2 cellular contexts compared by ENCODE assay signal in genomic region chr1:236078988-236079387, GRCh38.
TF ChIP-seq lines count a peak whose summit lies in the region.

No MANE protein-coding gene starts in this region.

TF ChIP-seq in HEK293, 187 proteins besides CTCF, POLR2A, EP300 and RAD21 (continued from another document):
- TF ChIP-seq, protein P1, sequence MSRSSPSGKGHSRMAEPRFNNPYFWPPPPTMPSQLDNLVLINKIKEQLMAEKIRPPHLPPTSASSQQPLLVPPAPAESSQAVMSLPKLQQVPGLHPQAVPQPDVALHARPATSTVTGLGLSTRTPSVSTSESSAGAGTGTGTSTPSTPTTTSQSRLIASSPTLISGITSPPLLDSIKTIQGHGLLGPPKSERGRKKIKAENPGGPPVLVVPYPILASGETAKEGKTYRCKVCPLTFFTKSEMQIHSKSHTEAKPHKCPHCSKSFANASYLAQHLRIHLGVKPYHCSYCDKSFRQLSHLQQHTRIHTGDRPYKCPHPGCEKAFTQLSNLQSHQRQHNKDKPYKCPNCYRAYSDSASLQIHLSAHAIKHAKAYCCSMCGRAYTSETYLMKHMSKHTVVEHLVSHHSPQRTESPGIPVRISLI (tag by site-specific recombination; IDR thresholded peaks at IDR 0.05) = peak; percentile 21; the same call in 1 of the 2 replicates
- no peak for TF ChIP-seq ZNF549 (tag by site-specific recombination; IDR thresholded peaks at IDR 0.05)
- TF ChIP-seq ZNF354C (tag by site-specific recombination; IDR thresholded peaks at IDR 0.05; ENCODE audit: borderline replicate concordance, low read depth) = no peak
- TF ChIP-seq ZNF473 (tag by site-specific recombination; IDR thresholded peaks at IDR 0.05) = no peak
- no peak for TF ChIP-seq SP3 (tag by site-specific recombination; IDR thresholded peaks at IDR 0.05)
- no peak for TF ChIP-seq GLI4 (tag by site-specific recombination; IDR thresholded peaks at IDR 0.05)
- no peak for TF ChIP-seq ZNF580 (tag by site-specific recombination; IDR thresholded peaks at IDR 0.05)

TF ChIP-seq in K562, 482 proteins besides CTCF, POLR2A, EP300 and RAD21 (continued from another document):
- TF ChIP-seq KLF13 (tag; IDR thresholded peaks at IDR 0.05; ENCODE audit: borderline replicate concordance, low read depth) (no peak), TOE1 (IDR thresholded peaks at IDR 0.05; ENCODE audit: borderline replicate concordance) (no peak), TOE1 (CRISPR knock-in tag; IDR thresholded peaks at IDR 0.05; ENCODE audit: borderline replicate concordance, low read depth) (no peak), ZNF584 (CRISPR knock-in tag; IDR thresholded peaks at IDR 0.05; ENCODE audit: low read depth) (no peak), XRCC3 (IDR thresholded peaks at IDR 0.05) (no peak), ZNF764 (CRISPR knock-in tag; IDR thresholded peaks at IDR 0.05; ENCODE audit: low read depth) (no peak), RERE (CRISPR knock-in tag; IDR thresholded peaks at IDR 0.05; ENCODE audit: borderline replicate concordance) (no peak), CREB5 (CRISPR knock-in tag; IDR thresholded peaks at IDR 0.05) (no peak), ZNF79 (CRISPR knock-in tag; IDR thresholded peaks at IDR 0.05; ENCODE audit: low read depth) (no peak), RFX5 (IDR thresholded peaks at IDR 0.05; ENCODE audit: low read depth, low read length) (no peak), MBD2 (IDR thresholded peaks at IDR 0.05; ENCODE audit: borderline replicate concordance, low read depth) (no peak), ZNF282 (CRISPR knock-in tag; IDR thresholded peaks at IDR 0.05) (no peak), TCFL5 (CRISPR knock-in tag; conservative IDR thresholded peaks at IDR 0.05) (no peak), RBM25 (IDR thresholded peaks at IDR 0.05; ENCODE audit: low read depth, low read length, severe bottlenecking) (no peak), MAFG (tag; conservative IDR thresholded peaks at IDR 0.05) (peak; percentile 37; the same call in 1 of the 2 replicates), ZNF280A (IDR thresholded peaks at IDR 0.05; ENCODE audit: low read depth, partially characterized antibody) (no peak), ETS2 (tag; IDR thresholded peaks at IDR 0.05; ENCODE audit: borderline replicate concordance, poor library complexity, severe bottlenecking) (no peak), ZNF316 (IDR thresholded peaks at IDR 0.05) (peak; percentile 77), SNRNP70 (optimal IDR thresholded peaks at IDR 0.05; ENCODE audit: low read depth, low read length) (no peak), TAF15 (IDR thresholded peaks at IDR 0.05; ENCODE audit: low read depth, low read length) (no peak), IFI16 (CRISPR knock-in tag; IDR thresholded peaks at IDR 0.05) (no peak), PRMT5 (CRISPR knock-in tag; IDR thresholded peaks at IDR 0.05) (no peak), MAFF (IDR thresholded peaks at IDR 0.05; ENCODE audit: low read length) (peak; percentile 42; the same call in 1 of the 2 replicates), MXD1 (CRISPR knock-in tag; IDR thresholded peaks at IDR 0.05; ENCODE audit: borderline replicate concordance, poor library complexity, severe bottlenecking) (no peak)
- TF ChIP-seq, protein P2, sequence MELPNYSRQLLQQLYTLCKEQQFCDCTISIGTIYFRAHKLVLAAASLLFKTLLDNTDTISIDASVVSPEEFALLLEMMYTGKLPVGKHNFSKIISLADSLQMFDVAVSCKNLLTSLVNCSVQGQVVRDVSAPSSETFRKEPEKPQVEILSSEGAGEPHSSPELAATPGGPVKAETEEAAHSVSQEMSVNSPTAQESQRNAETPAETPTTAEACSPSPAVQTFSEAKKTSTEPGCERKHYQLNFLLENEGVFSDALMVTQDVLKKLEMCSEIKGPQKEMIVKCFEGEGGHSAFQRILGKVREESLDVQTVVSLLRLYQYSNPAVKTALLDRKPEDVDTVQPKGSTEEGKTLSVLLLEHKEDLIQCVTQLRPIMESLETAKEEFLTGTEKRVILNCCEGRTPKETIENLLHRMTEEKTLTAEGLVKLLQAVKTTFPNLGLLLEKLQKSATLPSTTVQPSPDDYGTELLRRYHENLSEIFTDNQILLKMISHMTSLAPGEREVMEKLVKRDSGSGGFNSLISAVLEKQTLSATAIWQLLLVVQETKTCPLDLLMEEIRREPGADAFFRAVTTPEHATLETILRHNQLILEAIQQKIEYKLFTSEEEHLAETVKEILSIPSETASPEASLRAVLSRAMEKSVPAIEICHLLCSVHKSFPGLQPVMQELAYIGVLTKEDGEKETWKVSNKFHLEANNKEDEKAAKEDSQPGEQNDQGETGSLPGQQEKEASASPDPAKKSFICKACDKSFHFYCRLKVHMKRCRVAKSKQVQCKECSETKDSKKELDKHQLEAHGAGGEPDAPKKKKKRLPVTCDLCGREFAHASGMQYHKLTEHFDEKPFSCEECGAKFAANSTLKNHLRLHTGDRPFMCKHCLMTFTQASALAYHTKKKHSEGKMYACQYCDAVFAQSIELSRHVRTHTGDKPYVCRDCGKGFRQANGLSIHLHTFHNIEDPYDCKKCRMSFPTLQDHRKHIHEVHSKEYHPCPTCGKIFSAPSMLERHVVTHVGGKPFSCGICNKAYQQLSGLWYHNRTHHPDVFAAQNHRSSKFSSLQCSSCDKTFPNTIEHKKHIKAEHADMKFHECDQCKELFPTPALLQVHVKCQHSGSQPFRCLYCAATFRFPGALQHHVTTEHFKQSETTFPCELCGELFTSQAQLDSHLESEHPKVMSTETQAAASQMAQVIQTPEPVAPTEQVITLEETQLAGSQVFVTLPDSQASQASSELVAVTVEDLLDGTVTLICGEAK (IDR thresholded peaks at IDR 0.05) = no peak
- TF ChIP-seq, protein P2 (CRISPR knock-in tag; IDR thresholded peaks at IDR 0.05) = no peak
- TF ChIP-seq, protein P3, sequence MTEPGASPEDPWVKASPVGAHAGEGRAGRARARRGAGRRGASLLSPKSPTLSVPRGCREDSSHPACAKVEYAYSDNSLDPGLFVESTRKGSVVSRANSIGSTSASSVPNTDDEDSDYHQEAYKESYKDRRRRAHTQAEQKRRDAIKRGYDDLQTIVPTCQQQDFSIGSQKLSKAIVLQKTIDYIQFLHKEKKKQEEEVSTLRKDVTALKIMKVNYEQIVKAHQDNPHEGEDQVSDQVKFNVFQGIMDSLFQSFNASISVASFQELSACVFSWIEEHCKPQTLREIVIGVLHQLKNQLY (CRISPR knock-in tag; conservative IDR thresholded peaks at IDR 0.05) = no peak
- TF ChIP-seq, protein P4, sequence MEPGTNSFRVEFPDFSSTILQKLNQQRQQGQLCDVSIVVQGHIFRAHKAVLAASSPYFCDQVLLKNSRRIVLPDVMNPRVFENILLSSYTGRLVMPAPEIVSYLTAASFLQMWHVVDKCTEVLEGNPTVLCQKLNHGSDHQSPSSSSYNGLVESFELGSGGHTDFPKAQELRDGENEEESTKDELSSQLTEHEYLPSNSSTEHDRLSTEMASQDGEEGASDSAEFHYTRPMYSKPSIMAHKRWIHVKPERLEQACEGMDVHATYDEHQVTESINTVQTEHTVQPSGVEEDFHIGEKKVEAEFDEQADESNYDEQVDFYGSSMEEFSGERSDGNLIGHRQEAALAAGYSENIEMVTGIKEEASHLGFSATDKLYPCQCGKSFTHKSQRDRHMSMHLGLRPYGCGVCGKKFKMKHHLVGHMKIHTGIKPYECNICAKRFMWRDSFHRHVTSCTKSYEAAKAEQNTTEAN (CRISPR knock-in tag; IDR thresholded peaks at IDR 0.05) = no peak
TF ChIP-seq in K562: peak in this region for 4.
